In genomic region chr12:54591001-54591591, GRCh38 we compare ENCODE assay signal across 16 cellular contexts. TPM values are rescaled to one million over a fixed set of nuclear protein-coding genes. Genes with fewer than 3 reads are reported as not detected.
A peak's percentile ranks its signal among the peaks of the same experiment; 100 is the strongest.
DNase-seq lines count a peak whose midpoint lies in the region; ATAC-seq and TF ChIP-seq lines count a peak whose summit lies in the region.
"Had no signal": no experiment of that assay in that cellular context is flagged by ENCODE, and none has a peak within 500 bp of the region (broad histone marks: within the 10 kb centered on the region; RNA-seq: fewer than 3 reads in every experiment).

No MANE protein-coding gene starts in this region.

- 46% methylated on average over 7 of the region's 7 CpGs; no CpG with 5 or more reads in 1 of the 2 donors for WGBS in transverse colon (ENCODE audit: low coverage in 1 of 2), 2 donors

- peaks cover 0 to 51% of the 10 kb centered on the region in 2 donors for H3K4me1 ChIP-seq in muscle layer of duodenum (ENCODE audit: control insufficient read depth in 1 of 2, insufficient read depth in 2 of 2, low read length in 2 of 2)
- peaks cover 3 to 15% (median 9%) of the 10 kb centered on the region in 4 donors for H3K4me1 ChIP-seq in transverse colon

- POLR2A ChIA-PET in activated naive CD8-positive, alpha-beta T cell treated with anti-CD3 and anti-CD28 coated beads, Interleukin-2, amount 10 ng/mL, durations not matched to agents 7 days and 5 days (lab: Charles Lee), result no interaction called here

- peak overlapping the region; percentile 13 for H3K27ac Mint-ChIP-seq in activated naive CD8-positive, alpha-beta T cell treated with anti-CD3 and anti-CD28 coated beads, Interleukin-2, amount 10 ng/mL, durations not matched to agents 7 days and 5 days
- no peak overlapping the region for H3K27ac Mint-ChIP-seq in activated naive CD8-positive, alpha-beta T cell treated with anti-CD3 and anti-CD28 coated beads for 36 hours
- H3K27ac Mint-ChIP-seq in stimulated activated memory B cell treated with anti-CD40 and anti-IgM and Interleukin-4, amounts not matched to agents 10 μg/mL and 1 μg/mL and 100 μg/mL, for 72 hours, result no peak overlapping the region
- H3K27ac Mint-ChIP-seq: activated T-cell treated with anti-CD3 and anti-CD28 coated beads, Interleukin-2, amount 50 U/mL, for 24 hours; dendritic cell treated with granulocyte-macrophage colony-stimulating factor and Interleukin-4, amounts not matched to agents 40 ng/mL and 50 ng/mL, for 4 days; naive B cell had no signal

- peaks cover 3% of the 10 kb centered on the region for H3K4me1 Mint-ChIP-seq in activated naive CD8-positive, alpha-beta T cell treated with anti-CD3 and anti-CD28 coated beads, Interleukin-2, amount 10 ng/mL, durations not matched to agents 7 days and 5 days
- H3K4me1 Mint-ChIP-seq in activated naive CD8-positive, alpha-beta T cell treated with anti-CD3 and anti-CD28 coated beads for 36 hours, result peaks cover 4% of the 10 kb centered on the region
- H3K4me1 Mint-ChIP-seq in stimulated activated memory B cell treated with anti-CD40 and anti-IgM and Interleukin-4, amounts not matched to agents 10 μg/mL and 1 μg/mL and 100 μg/mL, for 72 hours, result peaks cover 8% of the 10 kb centered on the region

- H3K9me3 Mint-ChIP-seq in activated naive CD8-positive, alpha-beta T cell treated with anti-CD3 and anti-CD28 coated beads, Interleukin-2, amount 10 ng/mL, durations not matched to agents 7 days and 5 days, result no peaks in the 10 kb centered on the region
- H3K9me3 Mint-ChIP-seq in activated naive CD8-positive, alpha-beta T cell treated with anti-CD3 and anti-CD28 coated beads for 36 hours, result no peaks in the 10 kb centered on the region
- H3K9me3 Mint-ChIP-seq in stimulated activated memory B cell treated with anti-CD40 and anti-IgM and Interleukin-4, amounts not matched to agents 10 μg/mL and 1 μg/mL and 100 μg/mL, for 72 hours, result no peaks in the 10 kb centered on the region
- H3K9me3 Mint-ChIP-seq: activated T-cell treated with anti-CD3 and anti-CD28 coated beads, Interleukin-2, amount 50 U/mL, for 24 hours; dendritic cell treated with granulocyte-macrophage colony-stimulating factor and Interleukin-4, amounts not matched to agents 40 ng/mL and 50 ng/mL, for 4 days; naive B cell had no signal

- intact Hi-C loops in transverse colon (cut with DNase I; ENCODE audit: low total_unique reads), result no loop called here

- in situ Hi-C loops in transverse colon (cut with MboI; ENCODE audit: low pct_ligation_motif_present in 1 of 4, low pct_unique_long_range_greater_than_20kb in 1 of 4, low sequenced_read_pairs in 3 of 4), result loop anchor here in 1 of 4 donors (25.0 kb wide), 1 partner anchor 371 kb away; no protein-coding TSS in a partner anchor

- H3K36me3 ChIP-seq in muscle layer of duodenum (ENCODE audit: control insufficient read depth in 1 of 2, insufficient read depth in 2 of 2, low read length in 2 of 2) (no peaks in the 10 kb centered on the region), transverse colon (no peaks in the 10 kb centered on the region)

- H3K27me3 ChIP-seq in muscle layer of duodenum (ENCODE audit: low read depth, low read length) (peaks cover 10% of the 10 kb centered on the region), transverse colon (peaks cover 35% of the 10 kb centered on the region)

- no peak for DNase-seq in activated naive CD8-positive, alpha-beta T cell treated with anti-CD3 and anti-CD28 coated beads, Interleukin-2, amount 10 ng/mL, durations not matched to agents 7 days and 5 days
- no peak for DNase-seq in activated naive CD8-positive, alpha-beta T cell treated with anti-CD3 and anti-CD28 coated beads for 36 hours
- DNase-seq in fibroblast of mammary gland (ENCODE audit: low read depth) (peak; percentile 22), transverse colon (peak; percentile 9), NCI-H345 (lab: John Stamatoyannopoulos, UW) (no peak)
- DNase-seq: activated CD4-positive, CD25-positive, alpha-beta regulatory T cell treated with anti-CD3 and anti-CD28 coated beads, Interleukin-2, amount 50 U/mL, for 72 hours; activated T-cell treated with anti-CD3 and anti-CD28 coated beads, Interleukin-2, amount 50 U/mL, for 24 hours; COR-L47; naive B cell had no signal

- ATAC-seq in activated naive CD8-positive, alpha-beta T cell treated with anti-CD3 and anti-CD28 coated beads, Interleukin-2, amount 10 ng/mL, durations not matched to agents 7 days and 5 days (ENCODE audit: low read depth), result no peak
- ATAC-seq in GM21447 (IDR thresholded peaks at IDR 0.05; ENCODE audit: unreplicated experiment), result no peak
- ATAC-seq in stimulated activated memory B cell treated with anti-CD40 and anti-IgM and Interleukin-4, amounts not matched to agents 10 μg/mL and 1 μg/mL and 100 μg/mL, for 72 hours, result no peak
- ATAC-seq: HCT116 had no signal

- TF ChIP-seq CTCF in fibroblast of mammary gland (conservative IDR thresholded peaks at IDR 0.05; ENCODE audit: control insufficient read depth, insufficient read depth, low read depth, low read length) (no peak), transverse colon (IDR thresholded peaks at IDR 0.05) (no peak)

- no peak overlapping the region for H3K4me3 Mint-ChIP-seq in activated naive CD8-positive, alpha-beta T cell treated with anti-CD3 and anti-CD28 coated beads, Interleukin-2, amount 10 ng/mL, durations not matched to agents 7 days and 5 days
- H3K4me3 Mint-ChIP-seq in activated naive CD8-positive, alpha-beta T cell treated with anti-CD3 and anti-CD28 coated beads for 36 hours, result no peak overlapping the region
- no peak overlapping the region for H3K4me3 Mint-ChIP-seq in stimulated activated memory B cell treated with anti-CD40 and anti-IgM and Interleukin-4, amounts not matched to agents 10 μg/mL and 1 μg/mL and 100 μg/mL, for 72 hours
- H3K4me3 Mint-ChIP-seq: activated T-cell treated with anti-CD3 and anti-CD28 coated beads, Interleukin-2, amount 50 U/mL, for 24 hours; dendritic cell treated with granulocyte-macrophage colony-stimulating factor and Interleukin-4, amounts not matched to agents 40 ng/mL and 50 ng/mL, for 4 days; naive B cell had no signal

- peaks cover 53% of the 10 kb centered on the region for H3K27me3 Mint-ChIP-seq in activated naive CD8-positive, alpha-beta T cell treated with anti-CD3 and anti-CD28 coated beads, Interleukin-2, amount 10 ng/mL, durations not matched to agents 7 days and 5 days
- peaks cover 46% of the 10 kb centered on the region for H3K27me3 Mint-ChIP-seq in activated naive CD8-positive, alpha-beta T cell treated with anti-CD3 and anti-CD28 coated beads for 36 hours
- H3K27me3 Mint-ChIP-seq in stimulated activated memory B cell treated with anti-CD40 and anti-IgM and Interleukin-4, amounts not matched to agents 10 μg/mL and 1 μg/mL and 100 μg/mL, for 72 hours, result peaks cover 62% of the 10 kb centered on the region

- H3K4me3 ChIP-seq in fibroblast of mammary gland (ENCODE audit: control insufficient read depth, low read depth, low read length) (no peak overlapping the region), muscle layer of duodenum (ENCODE audit: low read depth in 1 of 2, low read length in 2 of 2) (no peak overlapping the region), transverse colon (no peak overlapping the region)

- H3K9me3 ChIP-seq in muscle layer of duodenum (ENCODE audit: control insufficient read depth in 1 of 2, low read length in 2 of 2) (no peaks in the 10 kb centered on the region), transverse colon (no peaks in the 10 kb centered on the region)

- no peak for TF ChIP-seq EP300 in transverse colon (IDR thresholded peaks at IDR 0.05; ENCODE audit: low read depth)

- TF ChIP-seq POLR2A in transverse colon (IDR thresholded peaks at IDR 0.05), result no peak

- H3K36me3 Mint-ChIP-seq in activated naive CD8-positive, alpha-beta T cell treated with anti-CD3 and anti-CD28 coated beads, Interleukin-2, amount 10 ng/mL, durations not matched to agents 7 days and 5 days, result no peaks in the 10 kb centered on the region
- no peaks in the 10 kb centered on the region for H3K36me3 Mint-ChIP-seq in activated naive CD8-positive, alpha-beta T cell treated with anti-CD3 and anti-CD28 coated beads for 36 hours
- H3K36me3 Mint-ChIP-seq in stimulated activated memory B cell treated with anti-CD40 and anti-IgM and Interleukin-4, amounts not matched to agents 10 μg/mL and 1 μg/mL and 100 μg/mL, for 72 hours, result no peaks in the 10 kb centered on the region
- H3K36me3 Mint-ChIP-seq: naive B cell had no signal

- H3K27ac ChIP-seq in muscle layer of duodenum (ENCODE audit: low read length) (peak overlapping the region; percentile 19), transverse colon (peak overlapping the region in 3 of 4 donors; percentile 30 to 69 (median 53))

RNA-seq across cellular contexts. Expression of gene PPP1R1A, which starts 2.6 kb away (rescaled TPM):
- total RNA-seq in activated naive CD8-positive, alpha-beta T cell treated with anti-CD3 and anti-CD28 coated beads, Interleukin-2, amount 10 ng/mL, durations not matched to agents 7 days and 5 days, result not detected
- total RNA-seq in activated naive CD8-positive, alpha-beta T cell treated with anti-CD3 and anti-CD28 coated beads for 36 hours, result not detected
- total RNA-seq in transverse colon, result 10 to 100 TPM in 1 of 4 donors, 1 to 10 TPM in 3; 3.3 to 67.0 (median 4.0) TPM
- total RNA-seq: T-helper 1 cell treated with Interleukin-12 subunit alpha and Interleukin-12 subunit beta and Interleukin-4 antibody, amounts not matched to agents 30 ng/mL and 1 ng/mL, for 36 hours had no signal

RNA-seq across cellular contexts. Expression of gene PDE1B, which starts 41.7 kb away (rescaled TPM):
- 10 to 100 TPM; 19.6 to 20.5 TPM for total RNA-seq in activated naive CD8-positive, alpha-beta T cell treated with anti-CD3 and anti-CD28 coated beads, Interleukin-2, amount 10 ng/mL, durations not matched to agents 7 days and 5 days
- total RNA-seq in activated naive CD8-positive, alpha-beta T cell treated with anti-CD3 and anti-CD28 coated beads for 36 hours, result 10 to 100 TPM in 1 of 2 experiments, 1 to 10 TPM in 1; 9.6 to 10.7 TPM
- total RNA-seq in transverse colon, result 1 to 10 TPM; 1.2 to 4.0 (median 2.6) TPM

RNA-seq across cellular contexts. Expression of gene LACRT, which starts 43.6 kb away (rescaled TPM):
- not detected for total RNA-seq in activated naive CD8-positive, alpha-beta T cell treated with anti-CD3 and anti-CD28 coated beads, Interleukin-2, amount 10 ng/mL, durations not matched to agents 7 days and 5 days
- not detected for total RNA-seq in activated naive CD8-positive, alpha-beta T cell treated with anti-CD3 and anti-CD28 coated beads for 36 hours
- not detected for total RNA-seq in transverse colon
- total RNA-seq: T-helper 1 cell treated with Interleukin-12 subunit alpha and Interleukin-12 subunit beta and Interleukin-4 antibody, amounts not matched to agents 30 ng/mL and 1 ng/mL, for 36 hours; temporal lobe had no signal

RNA-seq across cellular contexts. Expression of gene DCD, which starts 57.1 kb away (rescaled TPM):
- not detected for total RNA-seq in activated naive CD8-positive, alpha-beta T cell treated with anti-CD3 and anti-CD28 coated beads, Interleukin-2, amount 10 ng/mL, durations not matched to agents 7 days and 5 days
- not detected for total RNA-seq in activated naive CD8-positive, alpha-beta T cell treated with anti-CD3 and anti-CD28 coated beads for 36 hours
- not detected for total RNA-seq in transverse colon
- total RNA-seq: T-helper 1 cell treated with Interleukin-12 subunit alpha and Interleukin-12 subunit beta and Interleukin-4 antibody, amounts not matched to agents 30 ng/mL and 1 ng/mL, for 36 hours; temporal lobe had no signal

Comparison
In these comparisons a context has a peak if more than half of its experiments do, and no peak if none do; other contexts are left out.
1. DNase-seq: peak in fibroblast of mammary gland (single experiment) and transverse colon (single experiment); none in activated naive CD8-positive, alpha-beta T cell treated with anti-CD3 and anti-CD28 coated beads, Interleukin-2, amount 10 ng/mL, durations not matched to agents 7 days and 5 days (single experiment), activated naive CD8-positive, alpha-beta T cell treated with anti-CD3 and anti-CD28 coated beads for 36 hours (single experiment) and NCI-H345 (single experiment).
2. RNA of gene PPP1R1A, which starts 2.6 kb away (total RNA-seq): 3.3 to 67.0 TPM in transverse colon; not detected in activated naive CD8-positive, alpha-beta T cell treated with anti-CD3 and anti-CD28 coated beads, Interleukin-2, amount 10 ng/mL, durations not matched to agents 7 days and 5 days and not detected in activated naive CD8-positive, alpha-beta T cell treated with anti-CD3 and anti-CD28 coated beads for 36 hours; every median in the first group is over 4 times any median in the second.